1 cellular context compared by ENCODE assay signal in genomic region chr3:38725726-38726410, GRCh38.
TF ChIP-seq lines count a peak whose summit lies in the region.

No MANE protein-coding gene starts in this region.

TF ChIP-seq in K562, 482 proteins besides CTCF, POLR2A, EP300 and RAD21 (continues in another document):
- TF ChIP-seq KLF16 (IDR thresholded peaks at IDR 0.05) (peak; percentile 86), ZNF740 (CRISPR knock-in tag; IDR thresholded peaks at IDR 0.05) (no peak), ZNF740 (tag; IDR thresholded peaks at IDR 0.05) (no peak), ZNF766 (CRISPR knock-in tag; conservative IDR thresholded peaks at IDR 0.05) (0 out of 2 replicates have a peak, but pooled peaks have one; percentile 54), ZNF512 (tag; IDR thresholded peaks at IDR 0.05) (no peak), MYC (IDR thresholded peaks at IDR 0.05; ENCODE audit: low read depth, low read length) (0 out of 2 replicates have a peak, but pooled peaks have one; percentile 31), MYC (CRISPR knock-in tag; IDR thresholded peaks at IDR 0.05; ENCODE audit: borderline replicate concordance, low read depth) (no peak), PBX2 (CRISPR knock-in tag; IDR thresholded peaks at IDR 0.05; ENCODE audit: low read depth) (peak; percentile 54), PBX2 (tag; conservative IDR thresholded peaks at IDR 0.05; ENCODE audit: low read depth) (peak; percentile 94), PML (IDR thresholded peaks at IDR 0.05; ENCODE audit: low read length) (peak; percentile 85), ZBED1 (IDR thresholded peaks at IDR 0.05) (0 out of 2 replicates have a peak, but pooled peaks have one; percentile 34), ATF7 (IDR thresholded peaks at IDR 0.05) (peak; percentile 55; the same call in 1 of the 2 replicates), TAL1 (IDR thresholded peaks at IDR 0.05) (peak; percentile 84), ZMIZ1 (IDR thresholded peaks at IDR 0.05; ENCODE audit: low read depth in 2 of 2, low read length in 2 of 2) (peak in 1 of 2 experiments; percentile 16; a peak in 1 of 4 replicates), ZEB2 (IDR thresholded peaks at IDR 0.05) (peak; percentile 35; the same call in 1 of the 2 replicates), PCBP1 (IDR thresholded peaks at IDR 0.05; ENCODE audit: low read depth, low read length, poor library complexity, severe bottlenecking) (no peak), THAP7 (CRISPR knock-in tag; IDR thresholded peaks at IDR 0.05) (no peak), SIN3A (IDR thresholded peaks at IDR 0.05; ENCODE audit: borderline replicate concordance in 2 of 2, control insufficient read depth in 1 of 2, low read depth in 2 of 2, low read length in 2 of 2) (peak; percentile 96 to 97; a peak in 3 of 4 replicates), SOX6 (IDR thresholded peaks at IDR 0.05) (peak; percentile 92), MXI1 (IDR thresholded peaks at IDR 0.05; ENCODE audit: low read depth, low read length) (peak; percentile 99), NUFIP1 (IDR thresholded peaks at IDR 0.05; ENCODE audit: partially characterized antibody) (no peak), FOSL1 (tag; conservative IDR thresholded peaks at IDR 0.05) (0 out of 2 replicates have a peak, but pooled peaks have one; percentile 6), UBTF (IDR thresholded peaks at IDR 0.05; ENCODE audit: borderline replicate concordance in 1 of 2, low read depth in 2 of 2, low read length in 2 of 2) (peak in 1 of 2 experiments; percentile 46; a peak in 1 of 4 replicates), ID3 (CRISPR knock-in tag; IDR thresholded peaks at IDR 0.05) (no peak), ID3 (tag; IDR thresholded peaks at IDR 0.05) (no peak), HDAC2 (IDR thresholded peaks at IDR 0.05) (peak; percentile 69), RCOR1 (IDR thresholded peaks at IDR 0.05; ENCODE audit: borderline replicate concordance in 1 of 2, low read depth in 2 of 2, low read length in 2 of 2) (peak; percentile 46 to 80; a peak in 3 of 4 replicates), TEAD2 (tag; IDR thresholded peaks at IDR 0.05) (no peak), SMARCA4 (IDR thresholded peaks at IDR 0.05) (peak; percentile 48; the same call in 1 of the 2 replicates), ELF1 (tag; IDR thresholded peaks at IDR 0.05) (no peak), SMAD4 (CRISPR knock-in tag; conservative IDR thresholded peaks at IDR 0.05) (peak; percentile 64; the same call in 1 of the 2 replicates), NFIC (IDR thresholded peaks at IDR 0.05) (peak; percentile 87), BACH1 (tag; IDR thresholded peaks at IDR 0.05) (no peak), USF1 (CRISPR knock-in tag; IDR thresholded peaks at IDR 0.05) (no peak), NKRF (IDR thresholded peaks at IDR 0.05; ENCODE audit: borderline replicate concordance) (peak; percentile 77; the same call in 1 of the 2 replicates), NCOR1 (IDR thresholded peaks at IDR 0.05) (peak; percentile 86), HOXB6 (CRISPR knock-in tag; IDR thresholded peaks at IDR 0.05; ENCODE audit: borderline replicate concordance) (no peak), CBFA2T3 (IDR thresholded peaks at IDR 0.05) (peak; percentile 96), ATF1 (CRISPR knock-in tag; IDR thresholded peaks at IDR 0.05) (no peak), ATF1 (tag; IDR thresholded peaks at IDR 0.05) (peak; percentile 62), NFE2 (IDR thresholded peaks at IDR 0.05; ENCODE audit: low read depth) (0 out of 2 replicates have a peak, but pooled peaks have one; percentile 9), DMBX1 (CRISPR knock-in tag; IDR thresholded peaks at IDR 0.05; ENCODE audit: borderline replicate concordance) (no peak), ETS1 (conservative IDR thresholded peaks at IDR 0.05; ENCODE audit: control insufficient read depth, low read depth, low read length) (peak; percentile 48; the same call in 1 of the 2 replicates), MTA2 (IDR thresholded peaks at IDR 0.05; ENCODE audit: low read depth) (peak; percentile 75), KAT2B (IDR thresholded peaks at IDR 0.05; ENCODE audit: low read depth, low read length) (no peak), NCOA1 (IDR thresholded peaks at IDR 0.05; ENCODE audit: low read depth) (0 out of 2 replicates have a peak, but pooled peaks have one; percentile 21), HDAC1 (IDR thresholded peaks at IDR 0.05) (peak in 1 of 2 experiments; percentile 93; a peak in 2 of 4 replicates)
